In genomic region chr11:35981581-35981980, GRCh38 we compare ENCODE assay signal across 1 cellular context.
TF ChIP-seq lines count a peak whose summit lies in the region.

No MANE protein-coding gene starts in this region.

TF ChIP-seq in WTC11, 78 proteins besides CTCF, POLR2A, EP300 and RAD21 (continued from another document):
- TF ChIP-seq, protein P1, sequence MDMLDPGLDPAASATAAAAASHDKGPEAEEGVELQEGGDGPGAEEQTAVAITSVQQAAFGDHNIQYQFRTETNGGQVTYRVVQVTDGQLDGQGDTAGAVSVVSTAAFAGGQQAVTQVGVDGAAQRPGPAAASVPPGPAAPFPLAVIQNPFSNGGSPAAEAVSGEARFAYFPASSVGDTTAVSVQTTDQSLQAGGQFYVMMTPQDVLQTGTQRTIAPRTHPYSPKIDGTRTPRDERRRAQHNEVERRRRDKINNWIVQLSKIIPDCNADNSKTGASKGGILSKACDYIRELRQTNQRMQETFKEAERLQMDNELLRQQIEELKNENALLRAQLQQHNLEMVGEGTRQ (CRISPR knock-in tag; IDR thresholded peaks at IDR 0.05) = no peak
- TF ChIP-seq SP1 (CRISPR knock-in tag; conservative IDR thresholded peaks at IDR 0.05) (no peak), MXD4 (CRISPR knock-in tag; IDR thresholded peaks at IDR 0.05; ENCODE audit: borderline replicate concordance) (no peak), FOXJ3 (CRISPR knock-in tag; IDR thresholded peaks at IDR 0.05; ENCODE audit: borderline replicate concordance) (no peak)
TF ChIP-seq in WTC11: peak in this region for 0.
